15 cellular contexts compared by ENCODE assay signal in the genomic region with DNA sequence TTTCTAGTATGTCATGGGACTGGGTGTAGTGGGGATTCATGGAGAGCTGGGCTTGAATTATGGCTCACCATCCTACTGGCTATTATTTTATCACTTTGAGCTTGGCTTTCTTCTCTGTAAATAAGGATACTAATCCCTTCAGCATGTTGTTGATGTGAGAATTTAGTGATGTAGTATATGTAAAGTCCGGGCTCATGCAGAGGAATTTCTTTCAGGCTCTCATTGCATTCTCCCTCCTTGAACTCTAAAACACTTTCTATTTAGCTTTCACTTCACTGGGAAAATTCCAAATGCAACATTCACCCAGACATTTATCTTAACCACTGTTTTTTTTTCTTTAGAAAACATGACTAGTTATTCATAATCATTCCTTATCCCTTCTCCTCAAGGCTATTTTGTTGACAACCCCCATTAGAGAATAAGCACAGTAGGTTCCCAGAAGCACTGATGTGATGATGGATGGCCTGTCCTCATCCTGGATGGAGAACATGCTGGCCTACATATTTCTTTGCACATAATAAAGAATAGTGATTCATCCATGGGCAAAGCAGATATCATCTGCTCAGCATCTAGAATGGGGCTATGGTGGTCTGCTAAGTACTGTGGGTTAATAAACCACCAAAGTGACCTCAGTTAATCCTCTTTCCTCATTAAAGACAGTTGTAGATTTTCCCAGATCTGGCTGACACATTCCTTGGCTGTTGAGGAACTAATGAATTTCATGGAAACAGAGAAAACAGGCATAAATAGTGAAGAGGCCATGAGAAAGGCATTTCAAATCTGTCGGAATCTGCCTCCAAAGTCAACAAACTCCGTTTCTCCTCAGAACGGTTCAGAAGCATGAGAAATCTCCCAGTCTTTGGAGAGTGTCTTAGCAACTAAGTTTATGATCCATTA.
DNase-seq lines count a peak whose midpoint lies in the region; ATAC-seq and TF ChIP-seq lines count a peak whose summit lies in the region.
"Had no signal": no experiment of that assay in that cellular context is flagged by ENCODE, and none has a peak within 500 bp of the region (broad histone marks: within the 10 kb centered on the region; RNA-seq: fewer than 3 reads in every experiment).

No MANE protein-coding gene starts in this region.

- intact Hi-C loops in left ventricle myocardium superior (cut with micrococcal nuclease) = no loop called here
- intact Hi-C loops in sciatic nerve (cut with DNase I) = no loop called here

- H3K36me3 ChIP-seq in BE2C = no peaks in the 10 kb centered on the region

- H3K9me3 ChIP-seq in BE2C = no peaks in the 10 kb centered on the region

- no peak for TF ChIP-seq CTCF in AG10803 (conservative IDR thresholded peaks at IDR 0.05; ENCODE audit: low read length)
- no peak for TF ChIP-seq CTCF in astrocyte of the cerebellum (IDR thresholded peaks at IDR 0.05; ENCODE audit: low read depth, low read length, missing control alignments)
- TF ChIP-seq CTCF in BE2C (IDR thresholded peaks at IDR 0.05; ENCODE audit: low read depth, low read length) = no peak

- no peak overlapping the region for H3K4me3 ChIP-seq in AG10803 (ENCODE audit: low read length)
- H3K4me3 ChIP-seq in astrocyte of the cerebellum (ENCODE audit: low read depth, low read length) = no peak overlapping the region
- no peak overlapping the region for H3K4me3 ChIP-seq in BE2C (ENCODE audit: low read depth, low read length)

- ATAC-seq in left ventricle myocardium superior = peak; percentile 90
- peak; percentile 91 for ATAC-seq in sciatic nerve
- ATAC-seq in HG02938 (IDR thresholded peaks at IDR 0.05; ENCODE audit: unreplicated experiment) = no peak
- no peak for ATAC-seq in GM21423 (IDR thresholded peaks at IDR 0.05; ENCODE audit: unreplicated experiment)
- ATAC-seq: natural killer cell; stimulated activated naive CD8-positive, alpha-beta T cell treated with anti-CD3 and anti-CD28 coated beads, Interleukin-15, amount 100 ng/mL, for 72 hours had no signal

- H3K27me3 ChIP-seq in BE2C = no peaks in the 10 kb centered on the region

- no peaks in the 10 kb centered on the region for H3K4me1 ChIP-seq in BE2C

- in situ Hi-C loops in astrocyte of the cerebellum (cut with HindIII; ENCODE audit: low sequenced_read_pairs) = loop anchor here (25.0 kb wide), 1 partner anchor 868 kb away; no protein-coding TSS in a partner anchor
- in situ Hi-C loops in KBM-7 (cut with MboI; ENCODE audit: low pct_unique_long_range_greater_than_20kb, low sequenced_read_pairs) = no loop called here

- peak; percentile 93 for DNase-seq in AG10803 (ENCODE audit: low read depth)
- DNase-seq in astrocyte of the cerebellum (ENCODE audit: low read depth) = peak; percentile 98
- DNase-seq in left ventricle myocardium superior = no peak
- no peak for DNase-seq in sciatic nerve (ENCODE audit: low spot score)
- no peak for DNase-seq in KBM-7
- no peak for DNase-seq in BE2C
- DNase-seq: activated CD4-positive, alpha-beta T cell treated with anti-CD3 and anti-CD28 coated beads for 4 hours; activated effector memory CD4-positive, alpha-beta T cell treated with anti-CD3 and anti-CD28 coated beads, Interleukin-2, amount 50 U/mL, for 16 hours; AML-193; natural killer cell; NCI-H69; stimulated activated CD4-positive, alpha-beta T cell treated with anti-CD3 and anti-CD28 coated beads, Interleukin-1b, Interleukin-23, amount 100 ng/mL, for 48 hours; stimulated activated naive CD8-positive, alpha-beta T cell treated with anti-CD3 and anti-CD28 coated beads, Interleukin-15, amount 100 ng/mL, for 72 hours had no signal

Comparison
In these comparisons a context has a peak if more than half of its experiments do, and no peak if none do; other contexts are left out.
1. DNase-seq: peak in AG10803 (single experiment) and astrocyte of the cerebellum (single experiment); none in left ventricle myocardium superior (single experiment), sciatic nerve (single experiment), KBM-7 (single experiment) and BE2C (single experiment).
2. ATAC-seq: peak in left ventricle myocardium superior (single experiment) and sciatic nerve (single experiment); none in HG02938 (single experiment) and GM21423 (single experiment).